In genomic region chr1:248863011-248863881, GRCh38 we compare ENCODE assay signal across 1 cellular context.
A peak's percentile ranks its signal among the peaks of the same experiment; 100 is the strongest.
TF ChIP-seq lines count a peak whose summit lies in the region.

No MANE protein-coding gene starts in this region.

TF ChIP-seq in HCT116, 20 proteins besides CTCF, POLR2A, EP300 and RAD21:
- peak; percentile 50 for TF ChIP-seq POLR2AphosphoS5 (IDR thresholded peaks at IDR 0.05; ENCODE audit: low read depth, low read length)
- no peak for TF ChIP-seq YY1 (IDR thresholded peaks at IDR 0.05; ENCODE audit: extremely low read depth, insufficient replicate concordance, low read depth, low read length)
- TF ChIP-seq JUND (IDR thresholded peaks at IDR 0.05), result no peak
- no peak for TF ChIP-seq ZNF274 (IDR thresholded peaks at IDR 0.05; ENCODE audit: low read depth, low read length)
- no peak for TF ChIP-seq ZBTB33 (IDR thresholded peaks at IDR 0.05; ENCODE audit: extremely low read depth, insufficient replicate concordance, low read length)
- TF ChIP-seq SIN3A (IDR thresholded peaks at IDR 0.05; ENCODE audit: low read depth), result no peak; the same call in 1 of the 2 replicates
- no peak for TF ChIP-seq CEBPB (IDR thresholded peaks at IDR 0.05; ENCODE audit: low read depth)
- TF ChIP-seq SP1 (IDR thresholded peaks at IDR 0.05; ENCODE audit: low read depth), result no peak
- no peak for TF ChIP-seq ATF3 (IDR thresholded peaks at IDR 0.05)
- TF ChIP-seq ZFX (IDR thresholded peaks at IDR 0.05), result no peak
- no peak for TF ChIP-seq FOSL1 (IDR thresholded peaks at IDR 0.05; ENCODE audit: low read depth)
- TF ChIP-seq SRF (IDR thresholded peaks at IDR 0.05; ENCODE audit: low read depth), result no peak
- no peak for TF ChIP-seq CBX3 (IDR thresholded peaks at IDR 0.05; ENCODE audit: low read depth)
- no peak for TF ChIP-seq ELF1 (IDR thresholded peaks at IDR 0.05; ENCODE audit: borderline replicate concordance, low read depth)
- no peak for TF ChIP-seq EZH2phosphoT487 (IDR thresholded peaks at IDR 0.05; ENCODE audit: borderline replicate concordance)
- no peak for TF ChIP-seq EGR1 (IDR thresholded peaks at IDR 0.05; ENCODE audit: low read depth)
- 0 out of 2 replicates have a peak, but pooled peaks have one; percentile 3 for TF ChIP-seq MAX (IDR thresholded peaks at IDR 0.05)
TF ChIP-seq in HCT116: peak in this region for 2.
